1 cellular context compared by ENCODE assay signal in the genomic region with DNA sequence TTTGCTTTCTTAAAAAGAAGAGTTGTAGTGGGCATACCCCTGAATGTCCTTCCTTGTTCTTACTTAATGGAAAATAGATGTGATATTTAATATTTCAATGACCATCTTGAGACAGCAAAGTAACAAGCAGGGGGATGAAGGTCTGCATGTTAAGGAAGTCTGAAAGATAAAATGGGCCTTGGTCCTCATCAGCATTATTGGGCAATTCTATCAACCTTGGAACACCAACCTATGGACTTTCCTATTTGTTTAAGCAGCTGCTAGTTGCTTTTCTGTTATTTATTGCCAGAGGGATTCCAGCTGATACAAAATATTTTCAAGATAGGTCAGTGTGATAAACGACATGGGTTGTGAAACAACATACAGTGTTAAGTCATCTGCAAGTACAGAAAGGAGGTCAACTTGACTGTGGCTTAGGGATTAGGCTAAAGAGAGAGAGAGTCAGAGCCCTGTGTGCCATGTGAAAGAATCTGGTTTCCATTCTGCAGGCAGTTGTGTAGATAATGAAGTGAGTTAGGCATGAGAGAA.
TF ChIP-seq lines count a peak whose summit lies in the region.

No MANE protein-coding gene starts in this region.

TF ChIP-seq in HepG2, 621 proteins besides CTCF, POLR2A, EP300 and RAD21 (continued from another document and continues in another):
- TF ChIP-seq ZNF3 (CRISPR knock-in tag; IDR thresholded peaks at IDR 0.05) (peak; percentile 27; the same call in 1 of the 2 replicates), ERF (CRISPR knock-in tag; IDR thresholded peaks at IDR 0.05) (peak; percentile 95), MIER3 (CRISPR knock-in tag; IDR thresholded peaks at IDR 0.05; ENCODE audit: borderline replicate concordance) (peak; percentile 76; the same call in 1 of the 2 replicates), SYNCRIP (IDR thresholded peaks at IDR 0.05; ENCODE audit: insufficient read depth, low read depth, low read length) (no peak), KLF16 (CRISPR knock-in tag; IDR thresholded peaks at IDR 0.05) (peak in 1 of 2 experiments; percentile 95; a peak in 2 of 4 replicates), HNRNPUL1 (IDR thresholded peaks at IDR 0.05; ENCODE audit: low read depth, low read length) (peak; percentile 82), KDM6A (CRISPR knock-in tag; IDR thresholded peaks at IDR 0.05; ENCODE audit: low read depth) (peak; percentile 97), ZNF670 (CRISPR knock-in tag; IDR thresholded peaks at IDR 0.05; ENCODE audit: borderline replicate concordance) (no peak), SMAD3 (CRISPR knock-in tag; IDR thresholded peaks at IDR 0.05) (peak; percentile 98), TARDBP (CRISPR knock-in tag; IDR thresholded peaks at IDR 0.05) (peak; percentile 97), XBP1 (CRISPR knock-in tag; IDR thresholded peaks at IDR 0.05) (no peak), RARA (CRISPR knock-in tag; IDR thresholded peaks at IDR 0.05) (peak; percentile 99), ZNF205 (CRISPR knock-in tag; IDR thresholded peaks at IDR 0.05) (peak; percentile 77; the same call in 1 of the 2 replicates), NR2C2 (CRISPR knock-in tag; IDR thresholded peaks at IDR 0.05; ENCODE audit: borderline replicate concordance) (peak; percentile 84; the same call in 1 of the 2 replicates), ZNF251 (CRISPR knock-in tag; IDR thresholded peaks at IDR 0.05) (no peak), ZNF136 (CRISPR knock-in tag; IDR thresholded peaks at IDR 0.05; ENCODE audit: low read depth) (no peak), CBX1 (IDR thresholded peaks at IDR 0.05; ENCODE audit: low read depth) (peak; percentile 44), ZNF644 (CRISPR knock-in tag; IDR thresholded peaks at IDR 0.05; ENCODE audit: low read depth) (peak; percentile 94), HOXA5 (CRISPR knock-in tag; IDR thresholded peaks at IDR 0.05) (peak; percentile 94), ZMYM4 (CRISPR knock-in tag; IDR thresholded peaks at IDR 0.05) (peak; percentile 85)
- TF ChIP-seq, protein P1, sequence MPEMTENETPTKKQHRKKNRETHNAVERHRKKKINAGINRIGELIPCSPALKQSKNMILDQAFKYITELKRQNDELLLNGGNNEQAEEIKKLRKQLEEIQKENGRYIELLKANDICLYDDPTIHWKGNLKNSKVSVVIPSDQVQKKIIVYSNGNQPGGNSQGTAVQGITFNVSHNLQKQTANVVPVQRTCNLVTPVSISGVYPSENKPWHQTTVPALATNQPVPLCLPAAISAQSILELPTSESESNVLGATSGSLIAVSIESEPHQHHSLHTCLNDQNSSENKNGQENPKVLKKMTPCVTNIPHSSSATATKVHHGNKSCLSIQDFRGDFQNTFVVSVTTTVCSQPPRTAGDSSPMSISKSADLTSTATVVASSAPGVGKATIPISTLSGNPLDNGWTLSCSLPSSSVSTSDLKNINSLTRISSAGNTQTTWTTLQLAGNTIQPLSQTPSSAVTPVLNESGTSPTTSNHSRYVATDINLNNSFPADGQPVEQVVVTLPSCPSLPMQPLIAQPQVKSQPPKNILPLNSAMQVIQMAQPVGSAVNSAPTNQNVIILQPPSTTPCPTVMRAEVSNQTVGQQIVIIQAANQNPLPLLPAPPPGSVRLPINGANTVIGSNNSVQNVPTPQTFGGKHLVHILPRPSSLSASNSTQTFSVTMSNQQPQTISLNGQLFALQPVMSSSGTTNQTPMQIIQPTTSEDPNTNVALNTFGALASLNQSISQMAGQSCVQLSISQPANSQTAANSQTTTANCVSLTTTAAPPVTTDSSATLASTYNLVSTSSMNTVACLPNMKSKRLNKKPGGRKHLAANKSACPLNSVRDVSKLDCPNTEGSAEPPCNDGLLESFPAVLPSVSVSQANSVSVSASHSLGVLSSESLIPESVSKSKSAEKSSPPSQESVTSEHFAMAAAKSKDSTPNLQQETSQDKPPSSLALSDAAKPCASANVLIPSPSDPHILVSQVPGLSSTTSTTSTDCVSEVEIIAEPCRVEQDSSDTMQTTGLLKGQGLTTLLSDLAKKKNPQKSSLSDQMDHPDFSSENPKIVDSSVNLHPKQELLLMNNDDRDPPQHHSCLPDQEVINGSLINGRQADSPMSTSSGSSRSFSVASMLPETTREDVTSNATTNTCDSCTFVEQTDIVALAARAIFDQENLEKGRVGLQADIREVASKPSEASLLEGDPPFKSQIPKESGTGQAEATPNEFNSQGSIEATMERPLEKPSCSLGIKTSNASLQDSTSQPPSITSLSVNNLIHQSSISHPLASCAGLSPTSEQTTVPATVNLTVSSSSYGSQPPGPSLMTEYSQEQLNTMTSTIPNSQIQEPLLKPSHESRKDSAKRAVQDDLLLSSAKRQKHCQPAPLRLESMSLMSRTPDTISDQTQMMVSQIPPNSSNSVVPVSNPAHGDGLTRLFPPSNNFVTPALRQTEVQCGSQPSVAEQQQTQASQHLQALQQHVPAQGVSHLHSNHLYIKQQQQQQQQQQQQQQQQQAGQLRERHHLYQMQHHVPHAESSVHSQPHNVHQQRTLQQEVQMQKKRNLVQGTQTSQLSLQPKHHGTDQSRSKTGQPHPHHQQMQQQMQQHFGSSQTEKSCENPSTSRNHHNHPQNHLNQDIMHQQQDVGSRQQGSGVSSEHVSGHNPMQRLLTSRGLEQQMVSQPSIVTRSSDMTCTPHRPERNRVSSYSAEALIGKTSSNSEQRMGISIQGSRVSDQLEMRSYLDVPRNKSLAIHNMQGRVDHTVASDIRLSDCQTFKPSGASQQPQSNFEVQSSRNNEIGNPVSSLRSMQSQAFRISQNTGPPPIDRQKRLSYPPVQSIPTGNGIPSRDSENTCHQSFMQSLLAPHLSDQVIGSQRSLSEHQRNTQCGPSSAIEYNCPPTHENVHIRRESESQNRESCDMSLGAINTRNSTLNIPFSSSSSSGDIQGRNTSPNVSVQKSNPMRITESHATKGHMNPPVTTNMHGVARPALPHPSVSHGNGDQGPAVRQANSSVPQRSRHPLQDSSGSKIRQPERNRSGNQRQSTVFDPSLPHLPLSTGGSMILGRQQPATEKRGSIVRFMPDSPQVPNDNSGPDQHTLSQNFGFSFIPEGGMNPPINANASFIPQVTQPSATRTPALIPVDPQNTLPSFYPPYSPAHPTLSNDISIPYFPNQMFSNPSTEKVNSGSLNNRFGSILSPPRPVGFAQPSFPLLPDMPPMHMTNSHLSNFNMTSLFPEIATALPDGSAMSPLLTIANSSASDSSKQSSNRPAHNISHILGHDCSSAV (CRISPR knock-in tag; IDR thresholded peaks at IDR 0.05; ENCODE audit: borderline replicate concordance) = no peak
- TF ChIP-seq, protein P2, sequence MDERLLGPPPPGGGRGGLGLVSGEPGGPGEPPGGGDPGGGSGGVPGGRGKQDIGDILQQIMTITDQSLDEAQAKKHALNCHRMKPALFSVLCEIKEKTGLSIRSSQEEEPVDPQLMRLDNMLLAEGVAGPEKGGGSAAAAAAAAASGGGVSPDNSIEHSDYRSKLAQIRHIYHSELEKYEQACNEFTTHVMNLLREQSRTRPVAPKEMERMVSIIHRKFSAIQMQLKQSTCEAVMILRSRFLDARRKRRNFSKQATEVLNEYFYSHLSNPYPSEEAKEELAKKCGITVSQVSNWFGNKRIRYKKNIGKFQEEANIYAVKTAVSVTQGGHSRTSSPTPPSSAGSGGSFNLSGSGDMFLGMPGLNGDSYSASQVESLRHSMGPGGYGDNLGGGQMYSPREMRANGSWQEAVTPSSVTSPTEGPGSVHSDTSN (CRISPR knock-in tag; IDR thresholded peaks at IDR 0.05) = 0 out of 2 replicates have a peak, but pooled peaks have one; percentile 22
- TF ChIP-seq, protein P3, sequence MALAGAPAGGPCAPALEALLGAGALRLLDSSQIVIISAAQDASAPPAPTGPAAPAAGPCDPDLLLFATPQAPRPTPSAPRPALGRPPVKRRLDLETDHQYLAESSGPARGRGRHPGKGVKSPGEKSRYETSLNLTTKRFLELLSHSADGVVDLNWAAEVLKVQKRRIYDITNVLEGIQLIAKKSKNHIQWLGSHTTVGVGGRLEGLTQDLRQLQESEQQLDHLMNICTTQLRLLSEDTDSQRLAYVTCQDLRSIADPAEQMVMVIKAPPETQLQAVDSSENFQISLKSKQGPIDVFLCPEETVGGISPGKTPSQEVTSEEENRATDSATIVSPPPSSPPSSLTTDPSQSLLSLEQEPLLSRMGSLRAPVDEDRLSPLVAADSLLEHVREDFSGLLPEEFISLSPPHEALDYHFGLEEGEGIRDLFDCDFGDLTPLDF (CRISPR knock-in tag; IDR thresholded peaks at IDR 0.05) = 0 out of 2 replicates have a peak, but pooled peaks have one; percentile 39
- TF ChIP-seq, protein P4, sequence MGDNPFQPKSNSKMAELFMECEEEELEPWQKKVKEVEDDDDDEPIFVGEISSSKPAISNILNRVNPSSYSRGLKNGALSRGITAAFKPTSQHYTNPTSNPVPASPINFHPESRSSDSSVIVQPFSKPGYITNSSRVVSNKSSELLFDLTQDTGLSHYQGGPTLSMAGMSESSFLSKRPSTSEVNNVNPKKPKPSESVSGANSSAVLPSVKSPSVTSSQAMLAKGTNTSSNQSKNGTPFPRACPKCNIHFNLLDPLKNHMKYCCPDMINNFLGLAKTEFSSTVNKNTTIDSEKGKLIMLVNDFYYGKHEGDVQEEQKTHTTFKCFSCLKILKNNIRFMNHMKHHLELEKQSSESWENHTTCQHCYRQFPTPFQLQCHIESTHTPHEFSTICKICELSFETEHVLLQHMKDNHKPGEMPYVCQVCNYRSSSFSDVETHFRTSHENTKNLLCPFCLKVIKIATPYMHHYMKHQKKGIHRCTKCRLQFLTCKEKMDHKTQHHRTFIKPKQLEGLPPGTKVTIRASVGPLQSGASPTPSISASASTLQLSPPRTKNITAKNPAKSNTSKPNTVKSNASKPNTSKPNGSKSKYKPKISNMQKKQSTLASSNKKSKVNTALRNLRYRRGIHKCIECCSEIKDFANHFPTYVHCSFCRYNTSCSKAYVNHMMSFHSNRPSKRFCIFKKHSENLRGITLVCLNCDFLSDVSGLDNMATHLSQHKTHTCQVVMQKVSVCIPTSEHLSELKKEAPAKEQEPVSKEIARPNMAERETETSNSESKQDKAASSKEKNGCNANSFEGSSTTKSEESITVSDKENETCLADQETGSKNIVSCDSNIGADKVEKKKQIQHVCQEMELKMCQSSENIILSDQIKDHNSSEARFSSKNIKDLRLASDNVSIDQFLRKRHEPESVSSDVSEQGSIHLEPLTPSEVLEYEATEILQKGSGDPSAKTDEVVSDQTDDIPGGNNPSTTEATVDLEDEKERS (CRISPR knock-in tag; IDR thresholded peaks at IDR 0.05) = peak; percentile 85; the same call in 1 of the 2 replicates
- TF ChIP-seq, protein P5, sequence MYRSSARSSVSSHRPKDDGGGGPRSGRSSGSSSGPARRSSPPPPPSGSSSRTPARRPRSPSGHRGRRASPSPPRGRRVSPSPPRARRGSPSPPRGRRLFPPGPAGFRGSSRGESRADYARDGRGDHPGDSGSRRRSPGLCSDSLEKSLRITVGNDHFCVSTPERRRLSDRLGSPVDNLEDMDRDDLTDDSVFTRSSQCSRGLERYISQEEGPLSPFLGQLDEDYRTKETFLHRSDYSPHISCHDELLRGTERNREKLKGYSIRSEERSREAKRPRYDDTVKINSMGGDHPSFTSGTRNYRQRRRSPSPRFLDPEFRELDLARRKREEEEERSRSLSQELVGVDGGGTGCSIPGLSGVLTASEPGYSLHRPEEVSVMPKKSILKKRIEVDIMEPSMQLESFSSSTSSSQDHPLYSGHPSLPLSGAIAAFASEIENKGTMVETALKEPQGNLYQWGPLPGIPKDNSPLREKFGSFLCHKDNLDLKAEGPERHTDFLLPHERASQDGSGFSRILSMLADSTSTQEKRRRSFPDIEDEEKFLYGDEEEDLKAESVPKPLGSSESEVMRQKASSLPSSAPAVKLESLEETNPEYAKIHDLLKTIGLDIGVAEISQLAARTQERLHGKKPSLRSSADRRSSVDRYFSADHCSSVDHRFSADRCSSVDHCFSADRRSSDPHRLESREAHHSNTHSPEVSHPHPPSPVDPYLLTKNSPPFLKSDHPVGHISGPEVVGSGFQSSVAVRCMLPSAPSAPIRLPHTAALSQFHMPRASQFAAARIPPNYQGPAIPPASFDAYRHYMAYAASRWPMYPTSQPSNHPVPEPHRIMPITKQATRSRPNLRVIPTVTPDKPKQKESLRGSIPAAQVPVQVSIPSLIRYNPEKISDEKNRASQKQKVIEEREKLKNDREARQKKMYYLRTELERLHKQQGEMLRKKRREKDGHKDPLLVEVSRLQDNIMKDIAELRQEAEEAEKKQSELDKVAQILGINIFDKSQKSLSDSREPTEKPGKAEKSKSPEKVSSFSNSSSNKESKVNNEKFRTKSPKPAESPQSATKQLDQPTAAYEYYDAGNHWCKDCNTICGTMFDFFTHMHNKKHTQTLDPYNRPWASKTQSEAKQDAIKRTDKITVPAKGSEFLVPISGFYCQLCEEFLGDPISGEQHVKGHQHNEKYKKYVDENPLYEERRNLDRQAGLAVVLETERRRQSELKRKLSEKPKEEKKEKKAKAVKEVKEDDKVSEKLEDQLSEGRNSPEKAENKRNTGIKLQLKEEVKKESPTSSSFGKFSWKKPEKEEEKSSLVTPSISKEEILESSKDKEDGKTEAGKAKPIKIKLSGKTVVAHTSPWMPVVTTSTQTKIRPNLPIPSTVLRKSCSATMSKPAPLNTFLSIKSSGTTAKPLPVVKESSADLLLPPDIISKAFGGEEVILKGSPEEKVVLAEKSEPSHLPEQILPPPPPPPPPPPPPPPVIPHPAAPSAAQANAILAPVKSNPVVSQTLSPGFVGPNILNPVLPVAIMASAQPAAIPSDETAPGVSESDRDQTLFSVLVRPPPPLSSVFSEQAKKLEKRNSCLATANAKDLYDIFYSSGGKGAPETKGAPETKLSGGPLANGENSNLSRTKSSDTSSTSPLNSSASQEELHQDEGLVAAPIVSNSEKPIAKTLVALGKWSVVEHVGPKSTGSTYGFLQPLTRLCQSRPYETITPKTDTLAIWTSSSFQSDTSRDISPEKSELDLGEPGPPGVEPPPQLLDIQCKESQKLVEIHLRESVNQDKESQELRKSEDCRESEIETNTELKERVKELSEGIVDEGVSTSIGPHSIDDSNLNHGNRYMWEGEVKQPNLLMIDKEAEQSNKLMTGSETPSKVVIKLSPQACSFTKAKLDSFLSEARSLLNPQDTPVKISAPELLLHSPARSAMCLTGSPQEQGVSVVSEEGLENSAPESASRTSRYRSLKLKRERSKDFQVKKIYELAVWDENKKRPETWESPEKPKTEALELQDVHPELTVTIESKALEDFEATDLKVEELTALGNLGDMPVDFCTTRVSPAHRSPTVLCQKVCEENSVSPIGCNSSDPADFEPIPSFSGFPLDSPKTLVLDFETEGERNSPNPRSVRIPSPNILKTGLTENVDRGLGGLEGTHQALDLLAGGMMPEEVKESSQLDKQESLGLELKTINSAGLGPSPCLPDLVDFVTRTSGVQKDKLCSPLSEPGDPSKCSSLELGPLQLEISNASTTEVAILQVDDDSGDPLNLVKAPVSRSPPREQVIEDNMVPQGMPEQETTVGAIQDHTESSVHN (CRISPR knock-in tag; IDR thresholded peaks at IDR 0.05) = no peak
- TF ChIP-seq, protein P6, sequence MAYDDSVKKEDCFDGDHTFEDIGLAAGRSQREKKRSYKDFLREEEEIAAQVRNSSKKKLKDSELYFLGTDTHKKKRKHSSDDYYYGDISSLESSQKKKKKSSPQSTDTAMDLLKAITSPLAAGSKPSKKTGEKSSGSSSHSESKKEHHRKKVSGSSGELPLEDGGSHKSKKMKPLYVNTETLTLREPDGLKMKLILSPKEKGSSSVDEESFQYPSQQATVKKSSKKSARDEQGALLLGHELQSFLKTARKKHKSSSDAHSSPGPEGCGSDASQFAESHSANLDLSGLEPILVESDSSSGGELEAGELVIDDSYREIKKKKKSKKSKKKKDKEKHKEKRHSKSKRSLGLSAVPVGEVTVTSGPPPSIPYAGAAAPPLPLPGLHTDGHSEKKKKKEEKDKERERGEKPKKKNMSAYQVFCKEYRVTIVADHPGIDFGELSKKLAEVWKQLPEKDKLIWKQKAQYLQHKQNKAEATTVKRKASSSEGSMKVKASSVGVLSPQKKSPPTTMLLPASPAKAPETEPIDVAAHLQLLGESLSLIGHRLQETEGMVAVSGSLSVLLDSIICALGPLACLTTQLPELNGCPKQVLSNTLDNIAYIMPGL (CRISPR knock-in tag; IDR thresholded peaks at IDR 0.05; ENCODE audit: borderline replicate concordance in 1 of 2, low read depth in 1 of 2) = peak in 1 of 2 experiments; percentile 77; a peak in 1 of 4 replicates
